In the genomic region with DNA sequence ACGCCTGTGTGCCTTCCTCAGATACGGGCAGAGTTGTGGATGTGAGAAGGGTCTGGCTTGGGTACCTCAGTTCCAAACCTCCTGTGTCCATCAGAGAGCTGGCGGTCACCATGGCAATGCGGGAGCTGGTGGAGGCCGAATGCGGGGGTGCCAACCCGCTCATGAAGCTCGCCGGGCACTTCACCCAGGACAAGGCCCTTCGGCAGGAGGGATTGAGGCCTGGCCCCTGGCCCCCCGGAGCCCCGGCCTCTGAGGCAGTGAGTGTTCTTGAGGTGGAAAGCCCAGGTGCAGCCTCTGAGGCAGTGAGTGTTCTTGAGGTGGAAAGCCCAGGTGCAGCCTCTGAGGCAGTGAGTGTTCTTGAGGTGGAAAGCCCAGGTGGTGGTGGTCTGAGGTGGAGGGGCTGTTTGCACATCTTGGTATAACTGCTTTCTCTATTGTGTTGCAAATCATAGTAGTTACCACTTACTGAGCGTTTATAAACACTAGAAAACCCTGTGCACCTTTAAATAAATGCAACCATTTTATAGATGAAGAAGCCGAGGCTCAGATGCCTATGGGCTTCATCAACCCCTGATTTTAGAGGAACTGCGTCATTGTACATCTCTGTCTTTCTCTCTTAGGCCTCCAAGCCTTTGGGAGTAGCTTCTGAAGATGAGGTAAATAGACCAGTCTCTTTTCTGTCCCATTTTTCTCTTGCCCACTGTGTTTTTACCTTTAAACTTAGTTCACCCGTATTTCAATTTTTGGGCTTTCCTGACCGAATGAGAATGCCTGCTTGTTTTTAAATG, we compare ENCODE assay signal across 8 cellular contexts. TPM values are rescaled to one million over a fixed set of nuclear protein-coding genes. Genes with fewer than 3 reads are reported as not detected.
DNase-seq lines count a peak whose midpoint lies in the region; ATAC-seq and TF ChIP-seq lines count a peak whose summit lies in the region.

No MANE protein-coding gene starts in this region.

- H3K36me3 ChIP-seq in iPS DF 6.9 (ENCODE audit: control insufficient read depth, insufficient read depth, low read length): no peaks in the 10 kb centered on the region

- POLR2A ChIA-PET in activated CD4-positive, alpha-beta T cell treated with anti-CD3 and anti-CD28 coated beads for 36 hours (lab: Charles Lee): interaction anchor here (0.6 kb wide), 1 partner anchor 39 kb away, joined by 4 read pairs; no protein-coding TSS in a partner anchor

- H3K36me3 Mint-ChIP-seq in activated CD4-positive, alpha-beta T cell treated with anti-CD3 and anti-CD28 coated beads for 36 hours (ENCODE audit: low read depth): peaks cover 34% of the 10 kb centered on the region

- H3K27ac ChIP-seq in iPS DF 6.9 (ENCODE audit: low read length): no peak overlapping the region

- DNase-seq in activated CD4-positive, alpha-beta T cell treated with anti-CD3 and anti-CD28 coated beads for 36 hours: peak; percentile 38
- no peak for DNase-seq in activated CD4-positive, alpha-beta T cell treated with anti-CD3 and anti-CD28 coated beads, Interleukin-2, amount 50 U/mL, for 4 hours
- DNase-seq in NCI-H2227 (lab: John Stamatoyannopoulos, UW; ENCODE audit: unreplicated experiment) (peak; percentile 30), anterior cingulate cortex (lab: John Stamatoyannopoulos, UW) (peak in 38 of 58 donors; percentile 11 to 65 (median 37)), iPS DF 6.9 (ENCODE audit: low read depth, low spot score) (no peak), retinal pigment epithelial cell (ENCODE audit: low read depth) (no peak), NCI-H524 treated with DMSO at 0.1 percent for 48 hours (lab: John Stamatoyannopoulos, UW) (no peak)

- TF ChIP-seq CTCF in retinal pigment epithelial cell (conservative IDR thresholded peaks at IDR 0.05; ENCODE audit: low read depth, low read length): no peak

- H3K9me3 Mint-ChIP-seq in activated CD4-positive, alpha-beta T cell treated with anti-CD3 and anti-CD28 coated beads for 36 hours (ENCODE audit: low read depth): no peaks in the 10 kb centered on the region

- ATAC-seq in activated CD4-positive, alpha-beta T cell treated with anti-CD3 and anti-CD28 coated beads for 36 hours: no peak
- no peak for ATAC-seq in GM21825 (IDR thresholded peaks at IDR 0.05; ENCODE audit: unreplicated experiment)

- peak overlapping the region; percentile 85 for H3K4me3 Mint-ChIP-seq in activated CD4-positive, alpha-beta T cell treated with anti-CD3 and anti-CD28 coated beads for 36 hours

- no CpG with 5 or more reads among the region's 17 CpGs for WGBS in iPS DF 6.9 (ENCODE audit: insufficient coverage, insufficient read length)

- CTCF ChIA-PET in activated CD4-positive, alpha-beta T cell treated with anti-CD3 and anti-CD28 coated beads for 36 hours (lab: Charles Lee): interaction anchor here (0.5 to 1.9 kb wide), 3 partner anchors 46 to 98 kb away, joined by 3 to 4 read pairs (median 3); no protein-coding TSS in a partner anchor

- H3K27me3 ChIP-seq in iPS DF 6.9 (ENCODE audit: control insufficient read depth, insufficient read depth, low read length): no peaks in the 10 kb centered on the region

- peak overlapping the region; percentile 50 for H3K4me3 ChIP-seq in iPS DF 6.9 (ENCODE audit: low read length)
- peak overlapping the region; percentile 90 for H3K4me3 ChIP-seq in retinal pigment epithelial cell (ENCODE audit: low read length)

- peaks cover 47% of the 10 kb centered on the region for H3K4me1 Mint-ChIP-seq in activated CD4-positive, alpha-beta T cell treated with anti-CD3 and anti-CD28 coated beads for 36 hours

- H3K9me3 ChIP-seq in iPS DF 6.9 (ENCODE audit: control insufficient read depth, insufficient read depth, low read length): no peaks in the 10 kb centered on the region

- peak overlapping the region; percentile 71 for H3K27ac Mint-ChIP-seq in activated CD4-positive, alpha-beta T cell treated with anti-CD3 and anti-CD28 coated beads for 36 hours

- intact Hi-C loops in activated CD4-positive, alpha-beta T cell treated with anti-CD3 and anti-CD28 coated beads for 36 hours (cut with DNase I, micrococcal nuclease): no loop called here

- H3K4me1 ChIP-seq in iPS DF 6.9 (ENCODE audit: control insufficient read depth, insufficient read depth, low read length): no peaks in the 10 kb centered on the region

- no peaks in the 10 kb centered on the region for H3K27me3 Mint-ChIP-seq in activated CD4-positive, alpha-beta T cell treated with anti-CD3 and anti-CD28 coated beads for 36 hours

RNA-seq across cellular contexts. Expression of a gene that starts 1.0 kb away (rescaled TPM):
- total RNA-seq in activated CD4-positive, alpha-beta T cell treated with anti-CD3 and anti-CD28 coated beads for 36 hours: 10 to 100 TPM; 25.4 to 38.8 TPM

Comparison
In these comparisons a context has a peak if more than half of its experiments do, and no peak if none do; other contexts are left out.
1. DNase-seq: peak in activated CD4-positive, alpha-beta T cell treated with anti-CD3 and anti-CD28 coated beads for 36 hours (single experiment), NCI-H2227 (single experiment) and anterior cingulate cortex (38 of 58); none in activated CD4-positive, alpha-beta T cell treated with anti-CD3 and anti-CD28 coated beads, Interleukin-2, amount 50 U/mL, for 4 hours (0 of 2), iPS DF 6.9 (single experiment), retinal pigment epithelial cell (single experiment) and NCI-H524 treated with DMSO at 0.1 percent for 48 hours (single experiment).